ENCODE assay signal across 18 cellular contexts in genomic region chr3:155362808-155363689, GRCh38.
DNase-seq lines count a peak whose midpoint lies in the region; ATAC-seq and TF ChIP-seq lines count a peak whose summit lies in the region.
"Had no signal": no experiment of that assay in that cellular context is flagged by ENCODE, and none has a peak within 500 bp of the region (broad histone marks: within the 10 kb centered on the region; RNA-seq: fewer than 3 reads in every experiment).

No MANE protein-coding gene starts in this region.

- H3K36me3 ChIP-seq in HUES48 (ENCODE audit: control insufficient read depth, insufficient read depth, low read length): no peaks in the 10 kb centered on the region
- H3K36me3 ChIP-seq in SK-N-MC (ENCODE audit: insufficient read depth, low read length): peaks cover 20% of the 10 kb centered on the region; the same call in 1 of the 2 replicates
- no peaks in the 10 kb centered on the region for H3K36me3 ChIP-seq in iPS-20b (ENCODE audit: insufficient read depth, low read depth, low read length)
- H3K36me3 ChIP-seq in OCI-LY7 (ENCODE audit: insufficient read depth, low read length): no peaks in the 10 kb centered on the region; the same call in 1 of the 2 replicates
- H3K36me3 ChIP-seq: brain microvascular endothelial cell, lower lobe of right lung had no signal

- POLR2A ChIA-PET in OCI-LY7 (lab: Charles Lee): no interaction called here

- H3K79me2 ChIP-seq in OCI-LY7 (ENCODE audit: insufficient read depth, low read depth, low read length): no peaks in the 10 kb centered on the region
- H3K79me2 ChIP-seq: parathyroid adenoma had no signal

- H4K20me1 ChIP-seq in OCI-LY7 (ENCODE audit: insufficient read depth, low read length): no peaks in the 10 kb centered on the region

- H3K4me2 ChIP-seq in OCI-LY7 (ENCODE audit: low read length): no peak overlapping the region

- H3K27me3 ChIP-seq in HUES48 (ENCODE audit: control insufficient read depth, insufficient read depth, low read length): peaks cover 42% of the 10 kb centered on the region
- H3K27me3 ChIP-seq in iPS-20b (ENCODE audit: insufficient read depth, low read length): peaks cover 31% of the 10 kb centered on the region
- H3K27me3 ChIP-seq: brain microvascular endothelial cell had no signal

- ATAC-seq in GM19351 (IDR thresholded peaks at IDR 0.05; ENCODE audit: unreplicated experiment): no peak
- ATAC-seq: GM12878, lower lobe of right lung had no signal

- no TSS peak for BruUV-seq in OCI-LY7 (replicated peaks; lab: Mats Ljungman, UMichigan)

- no peak for TF ChIP-seq CTCF in OCI-LY7 (conservative IDR thresholded peaks at IDR 0.05; ENCODE audit: low read length)

- no peak overlapping the region for H2AFZ ChIP-seq in OCI-LY7 (ENCODE audit: low read length)
- H2AFZ ChIP-seq: parathyroid adenoma had no signal

- CTCF ChIA-PET in OCI-LY7 (lab: Charles Lee; ENCODE audit: unreplicated experiment): no interaction called here

- no peaks in the 10 kb centered on the region for H3K9me2 ChIP-seq in OCI-LY7 (ENCODE audit: insufficient read depth, low read length)

- H3K4me1 ChIP-seq in HUES48 (ENCODE audit: control insufficient read depth, insufficient read depth, low read length) (peaks cover 73% of the 10 kb centered on the region), iPS-20b (ENCODE audit: insufficient read depth, low read length) (peaks cover 49% of the 10 kb centered on the region), OCI-LY7 (ENCODE audit: insufficient read depth, low read length, poor library complexity, severe bottlenecking) (peaks cover 14% of the 10 kb centered on the region)
- H3K4me1 ChIP-seq: lower lobe of right lung, parathyroid adenoma had no signal

- H3K9me3 ChIP-seq in HUES48 (ENCODE audit: control insufficient read depth, insufficient read depth, low read length) (no peaks in the 10 kb centered on the region; the same call in 1 of the 2 replicates), SK-N-MC (ENCODE audit: low read depth, low read length) (peaks cover 15% of the 10 kb centered on the region; the same call in 1 of the 2 replicates), iPS-20b (ENCODE audit: insufficient read depth, low read depth, low read length) (peaks cover 5% of the 10 kb centered on the region; the same call in 1 of the 2 replicates), OCI-LY7 (ENCODE audit: low read length) (peaks cover 21% of the 10 kb centered on the region; the same call in 1 of the 2 replicates)
- H3K9me3 ChIP-seq: lower lobe of right lung had no signal

- DNase-seq in COR-L47 (lab: John Stamatoyannopoulos, UW) (peak; percentile 61), SK-N-MC (ENCODE audit: low read depth, low spot score) (peak; percentile 97), SHP77 (lab: John Stamatoyannopoulos, UW) (no peak), OCI-LY7 (ENCODE audit: low spot score) (no peak), HCEC 1CT (no peak)
- DNase-seq: activated CD4-positive, alpha-beta T cell treated with anti-CD3 and anti-CD28 coated beads, Interleukin-2, amount 50 U/mL, for 1 hour; activated naive CD4-positive, alpha-beta T cell treated with anti-CD3 and anti-CD28 coated beads, Interleukin-2, amount 10 ng/mL, durations not matched to agents 7 days and 5 days; activated T-cell treated with anti-CD3 and anti-CD28 coated beads for 4 hours; brain microvascular endothelial cell; GDM1; lower lobe of right lung; NCI-H187 treated with DMSO at 0.1 percent for 48 hours had no signal

- H3K9ac ChIP-seq in HUES48 (ENCODE audit: low read depth, low read length) (no peak overlapping the region), SK-N-MC (ENCODE audit: insufficient read length) (peak overlapping the region; percentile 51), iPS-20b (ENCODE audit: low read depth, low read length) (no peak overlapping the region)
- H3K9ac ChIP-seq: parathyroid adenoma had no signal

- intact Hi-C loops in OCI-LY7 (cut with micrococcal nuclease; ENCODE audit: unreplicated experiment): no loop called here

- H3K27ac ChIP-seq in HUES48 (ENCODE audit: low read depth, low read length) (peak overlapping the region; percentile 92), SK-N-MC (peak overlapping the region; percentile 96), iPS-20b (ENCODE audit: low read length) (no peak overlapping the region), OCI-LY7 (ENCODE audit: low read depth, low read length, poor library complexity, severe bottlenecking) (no peak overlapping the region)
- H3K27ac ChIP-seq: brain microvascular endothelial cell, epithelial cell of prostate, lower lobe of right lung, parathyroid adenoma had no signal

- 0 out of 2 replicates have a peak overlapping the region, but pooled peaks have one; percentile 33 for H3K4me3 ChIP-seq in HUES48 (ENCODE audit: low read depth, low read length)
- H3K4me3 ChIP-seq in SK-N-MC: peak overlapping the region; percentile 66
- H3K4me3 ChIP-seq in iPS-20b (ENCODE audit: low read length): peak overlapping the region; percentile 44; the same call in 1 of the 2 replicates
- H3K4me3 ChIP-seq in OCI-LY7 (ENCODE audit: low read depth, low read length, poor library complexity, severe bottlenecking): no peak overlapping the region
- H3K4me3 ChIP-seq: GM12878, lower lobe of right lung had no signal

Comparison
In these comparisons a context has a peak if more than half of its experiments do, and no peak if none do; other contexts are left out.
1. DNase-seq: peak in COR-L47 (single experiment) and SK-N-MC (single experiment); none in SHP77 (0 of 2), OCI-LY7 (single experiment) and HCEC 1CT (single experiment).
2. H3K27ac ChIP-seq: peak in HUES48 (single experiment) and SK-N-MC (single experiment); none in iPS-20b (single experiment) and OCI-LY7 (single experiment).